Comparison of ENCODE assay signal across 8 cellular contexts in genomic region chr1:241640867-241641542, GRCh38. TPM values are rescaled to one million over a fixed set of nuclear protein-coding genes. Genes with fewer than 3 reads are reported as not detected.
DNase-seq lines count a peak whose midpoint lies in the region; ATAC-seq and TF ChIP-seq lines count a peak whose summit lies in the region.

No MANE protein-coding gene starts in this region.

- intact Hi-C loops in mucosa of descending colon (cut with DNase I, micrococcal nuclease) = no loop called here

- H3K27ac ChIP-seq in BLaER1 treated with 17β-estradiol and CSF1 and Interleukin-3, amounts not matched to agents 10 nM and 100 nM = peak overlapping the region in 10 of 11 experiments; percentile 55 to 96 (median 90); a peak in 21 of 22 replicates
- peak overlapping the region; percentile 59 for H3K27ac ChIP-seq in KOPT-K1 (ENCODE audit: low read depth, low read length, poor library complexity, severe bottlenecking)

- H3K9ac ChIP-seq in BLaER1 treated with 17β-estradiol and CSF1 and Interleukin-3, amounts not matched to agents 10 nM and 100 nM = peak overlapping the region in 10 of 11 experiments; percentile 43 to 96 (median 69); a peak in 18 of 22 replicates

- peaks cover 35 to 45% (median 39%) of the 10 kb centered on the region in 10 experiments for H3K4me1 ChIP-seq in BLaER1 treated with 17β-estradiol and CSF1 and Interleukin-3, amounts not matched to agents 10 nM and 100 nM
- H3K4me1 ChIP-seq in mucosa of descending colon (ENCODE audit: low read depth) = peaks cover 3% of the 10 kb centered on the region

- TF ChIP-seq CTCF in mucosa of descending colon (IDR thresholded peaks at IDR 0.05) = no peak

- peaks cover 0 to 15% (median 7%) of the 10 kb centered on the region in 11 experiments; a peak in 6 of 22 replicates for H3K36me3 ChIP-seq in BLaER1 treated with 17β-estradiol and CSF1 and Interleukin-3, amounts not matched to agents 10 nM and 100 nM
- H3K36me3 ChIP-seq in KOPT-K1 (ENCODE audit: insufficient read depth, low read length) (no peaks in the 10 kb centered on the region), mucosa of descending colon (ENCODE audit: low read depth) (no peaks in the 10 kb centered on the region)

- H3K9me3 ChIP-seq in BLaER1 treated with 17β-estradiol and CSF1 and Interleukin-3, amounts not matched to agents 10 nM and 100 nM (replicated peaks in 1 of 11) = peaks cover 4 to 16% (median 10%) of the 10 kb centered on the region in 11 experiments; a peak in 15 of 22 replicates
- H3K9me3 ChIP-seq in KOPT-K1 (ENCODE audit: insufficient read depth, low read length, poor library complexity, severe bottlenecking) (no peaks in the 10 kb centered on the region), mucosa of descending colon (no peaks in the 10 kb centered on the region)

- no peaks in the 10 kb centered on the region for H3K27me3 ChIP-seq in BLaER1 treated with 17β-estradiol and CSF1 and Interleukin-3, amounts not matched to agents 10 nM and 100 nM

- H3K4me2 ChIP-seq in BLaER1 treated with 17β-estradiol and CSF1 and Interleukin-3, amounts not matched to agents 10 nM and 100 nM = peak overlapping the region; percentile 59 to 87 (median 81)

- peaks cover 0 to 22% (median 12%) of the 10 kb centered on the region in 11 experiments; a peak in 11 of 22 replicates for H4K20me1 ChIP-seq in BLaER1 treated with 17β-estradiol and CSF1 and Interleukin-3, amounts not matched to agents 10 nM and 100 nM

- ATAC-seq in mucosa of descending colon = peak; percentile 57
- ATAC-seq in GM18502 (IDR thresholded peaks at IDR 0.05; ENCODE audit: poor library complexity, unreplicated experiment) = no peak

- DNase-seq in astrocyte of the hippocampus (ENCODE audit: low read depth, low spot score) (peak; percentile 12), mucosa of descending colon (peak; percentile 33 to 54 (median 45)), SW 1271 (lab: John Stamatoyannopoulos, UW) (no peak), RKO (ENCODE audit: low spot score) (no peak)
- no peak for DNase-seq in stimulated activated CD4-positive, alpha-beta T cell treated with anti-CD3 and anti-CD28 coated beads, Interleukin-4, amount 100 ng/mL, for 1 hour

- peak overlapping the region; percentile 56 to 96 (median 92) for H3K4me3 ChIP-seq in BLaER1 treated with 17β-estradiol and CSF1 and Interleukin-3, amounts not matched to agents 10 nM and 100 nM
- no peak overlapping the region for H3K4me3 ChIP-seq in mucosa of descending colon

RNA-seq across cellular contexts. Expression of gene CHML, which starts 0.8 kb away (rescaled TPM):
- total RNA-seq in mucosa of descending colon = 10 to 100 TPM in 1 of 3 donors, 1 to 10 TPM in 2; 8.5 to 16.7 (median 9.8) TPM

RNA-seq across cellular contexts. Expression of gene OPN3, which starts 0.8 kb away (rescaled TPM):
- 10 to 100 TPM; 27.4 to 77.6 (median 29.0) TPM for total RNA-seq in mucosa of descending colon

RNA-seq across cellular contexts. Expression of gene WDR64, which starts 11.1 kb away (rescaled TPM):
- under 1 TPM in 1 of 3 donors, not detected in 2; 0.25 TPM for total RNA-seq in mucosa of descending colon

Comparison
In these comparisons a context has a peak if more than half of its experiments do, and no peak if none do; other contexts are left out.
1. DNase-seq: peak in astrocyte of the hippocampus (single experiment) and mucosa of descending colon (3 of 3); none in SW 1271 (0 of 2), RKO (single experiment) and stimulated activated CD4-positive, alpha-beta T cell treated with anti-CD3 and anti-CD28 coated beads, Interleukin-4, amount 100 ng/mL, for 1 hour (single experiment).